Comparison of ENCODE assay signal across 18 cellular contexts in genomic region chr7:6478186-6478585, GRCh38. TPM values are rescaled to one million over a fixed set of nuclear protein-coding genes. Genes with fewer than 3 reads are reported as not detected.
DNase-seq lines count a peak whose midpoint lies in the region; ATAC-seq and TF ChIP-seq lines count a peak whose summit lies in the region.
"Had no signal": no experiment of that assay in that cellular context is flagged by ENCODE, and none has a peak within 500 bp of the region (broad histone marks: within the 10 kb centered on the region; RNA-seq: fewer than 3 reads in every experiment).

No MANE protein-coding gene starts in this region.

- peaks cover 26% of the 10 kb centered on the region for H3K36me3 ChIP-seq in OCI-LY1 (ENCODE audit: insufficient read depth, low read length)
- peaks cover 2 to 6% of the 10 kb centered on the region in 2 donors for H3K36me3 ChIP-seq in thyroid gland

- WGBS in thyroid gland, 2 donors = 69 to 70% methylated on average over 7 of the region's 7 CpGs

- H3K9me3 Mint-ChIP-seq in activated CD8-positive, alpha-beta memory T cell treated with anti-CD3 and anti-CD28 coated beads, Interleukin-2, amount 10 ng/mL, durations not matched to agents 7 days and 5 days (ENCODE audit: low read depth) = no peaks in the 10 kb centered on the region
- H3K9me3 Mint-ChIP-seq in memory B cell = no peaks in the 10 kb centered on the region
- H3K9me3 Mint-ChIP-seq: CD14-positive monocyte, IgD-negative memory B cell had no signal

- H3K27ac ChIP-seq in OCI-LY1 (ENCODE audit: low read depth, low read length, poor library complexity, severe bottlenecking) (peak overlapping the region; percentile 28), thyroid gland (peak overlapping the region; percentile 29 to 41 (median 32))

- H3K4me3 Mint-ChIP-seq in activated CD8-positive, alpha-beta memory T cell treated with anti-CD3 and anti-CD28 coated beads, Interleukin-2, amount 10 ng/mL, durations not matched to agents 7 days and 5 days = no peak overlapping the region
- H3K4me3 Mint-ChIP-seq in memory B cell = no peak overlapping the region
- H3K4me3 Mint-ChIP-seq: CD14-positive monocyte had no signal

- intact Hi-C loops in thyroid gland (cut with DNase I) = no loop called here

- no peak for ATAC-seq in activated CD8-positive, alpha-beta memory T cell treated with anti-CD3 and anti-CD28 coated beads, Interleukin-2, amount 10 ng/mL, durations not matched to agents 7 days and 5 days
- ATAC-seq in memory B cell (ENCODE audit: low read depth) = no peak
- ATAC-seq: GM12878, HCT116, Panc1 had no signal

- no peak for DNase-seq in activated CD8-positive, alpha-beta memory T cell treated with anti-CD3 and anti-CD28 coated beads, Interleukin-2, amount 10 ng/mL, durations not matched to agents 7 days and 5 days
- DNase-seq in activated CD8-positive, alpha-beta memory T cell treated with anti-CD3 and anti-CD28 coated beads, Interleukin-2, amount 50 U/mL, for 48 hours = no peak
- no peak for DNase-seq in memory B cell (ENCODE audit: low spot score in 2 of 2)
- peak; percentile 54 to 72 for DNase-seq in thyroid gland
- no peak for DNase-seq in NCI-H2081 treated with DMSO at 0.1 percent for 48 hours (lab: John Stamatoyannopoulos, UW)
- no peak for DNase-seq in DMS153 (lab: John Stamatoyannopoulos, UW)
- DNase-seq in stimulated activated naive CD4-positive, alpha-beta T cell (lab: John Stamatoyannopoulos, UW) = no peak
- DNase-seq: Caco-2, NCI-H1436 treated with DMSO at 0.1 percent for 48 hours, NCI-H226, NCI-H69, SHP77 had no signal

- H3K36me3 Mint-ChIP-seq in activated CD8-positive, alpha-beta memory T cell treated with anti-CD3 and anti-CD28 coated beads, Interleukin-2, amount 10 ng/mL, durations not matched to agents 7 days and 5 days = peaks cover 27% of the 10 kb centered on the region
- peaks cover 6% of the 10 kb centered on the region for H3K36me3 Mint-ChIP-seq in memory B cell
- H3K36me3 Mint-ChIP-seq: IgD-negative memory B cell had no signal

- no peak overlapping the region for H3K4me2 ChIP-seq in OCI-LY1 (ENCODE audit: low read length)

- no peaks in the 10 kb centered on the region for H3K27me3 Mint-ChIP-seq in activated CD8-positive, alpha-beta memory T cell treated with anti-CD3 and anti-CD28 coated beads, Interleukin-2, amount 10 ng/mL, durations not matched to agents 7 days and 5 days
- H3K27me3 Mint-ChIP-seq in memory B cell = no peaks in the 10 kb centered on the region
- H3K27me3 Mint-ChIP-seq: IgD-negative memory B cell had no signal

- H3K27me3 ChIP-seq in OCI-LY1 (ENCODE audit: insufficient read depth, low read length) (no peaks in the 10 kb centered on the region), thyroid gland (no peaks in the 10 kb centered on the region)

- no peak overlapping the region for H3K4me3 ChIP-seq in OCI-LY1 (ENCODE audit: low read depth, low read length, poor library complexity, severe bottlenecking)
- no peak overlapping the region for H3K4me3 ChIP-seq in thyroid gland (replicated peaks in 1 of 3)
- H3K4me3 ChIP-seq: GM12878 had no signal

- no peaks in the 10 kb centered on the region for H3K9me3 ChIP-seq in OCI-LY1 (ENCODE audit: low read length)
- no peaks in the 10 kb centered on the region for H3K9me3 ChIP-seq in thyroid gland
- H3K9me3 ChIP-seq: Caco-2 had no signal

- H4K20me1 ChIP-seq in OCI-LY1 (ENCODE audit: insufficient read depth, low read length) = no peaks in the 10 kb centered on the region

- H2AFZ ChIP-seq in OCI-LY1 (ENCODE audit: low read length) = no peak overlapping the region

- no peak overlapping the region for H3K9ac ChIP-seq in OCI-LY1 (ENCODE audit: low read length)

- H3K4me1 Mint-ChIP-seq in activated CD8-positive, alpha-beta memory T cell treated with anti-CD3 and anti-CD28 coated beads, Interleukin-2, amount 10 ng/mL, durations not matched to agents 7 days and 5 days = peaks cover 66% of the 10 kb centered on the region
- H3K4me1 Mint-ChIP-seq in memory B cell = peaks cover 27% of the 10 kb centered on the region

- no peak for TF ChIP-seq POLR2A in thyroid gland (IDR thresholded peaks at IDR 0.05)

- H3K27ac Mint-ChIP-seq in activated CD8-positive, alpha-beta memory T cell treated with anti-CD3 and anti-CD28 coated beads, Interleukin-2, amount 10 ng/mL, durations not matched to agents 7 days and 5 days = peak overlapping the region; percentile 24
- H3K27ac Mint-ChIP-seq in memory B cell = peak overlapping the region; percentile 17

- no peaks in the 10 kb centered on the region for H3K9me2 ChIP-seq in OCI-LY1 (ENCODE audit: low read depth, low read length)

- peaks cover 81% of the 10 kb centered on the region for H3K79me2 ChIP-seq in OCI-LY1 (ENCODE audit: insufficient read depth, low read length)

- peaks cover 61% of the 10 kb centered on the region for H3K4me1 ChIP-seq in OCI-LY1 (ENCODE audit: insufficient read depth, low read length, severe bottlenecking)
- peaks cover 58 to 60% of the 10 kb centered on the region in 2 donors for H3K4me1 ChIP-seq in thyroid gland

- no peaks in the 10 kb centered on the region for H3F3A ChIP-seq in OCI-LY1 (ENCODE audit: insufficient read depth, low read length)

- CTCF ChIA-PET in activated CD8-positive, alpha-beta memory T cell treated with anti-CD3 and anti-CD28 coated beads, Interleukin-2, amount 10 ng/mL, durations not matched to agents 7 days and 5 days (lab: Charles Lee) = interaction anchor here (0.9 to 1.7 kb wide), 4 partner anchors 12 to 30 kb away, joined by 3 read pairs; partner anchors contain the start of gene DAGLB

- no peak for TF ChIP-seq CTCF in OCI-LY1 (IDR thresholded peaks at IDR 0.05; ENCODE audit: low read length)
- TF ChIP-seq CTCF in thyroid gland (IDR thresholded peaks at IDR 0.05) = no peak

RNA-seq across cellular contexts. Expression of gene KDELR2, which starts 5.8 kb away (rescaled TPM):
- 10 to 100 TPM; 56.2 to 66.0 TPM for total RNA-seq in activated CD8-positive, alpha-beta memory T cell treated with anti-CD3 and anti-CD28 coated beads, Interleukin-2, amount 10 ng/mL, durations not matched to agents 7 days and 5 days
- total RNA-seq in thyroid gland = 100 to 1,000 TPM; 113 to 203 (median 147) TPM

RNA-seq across cellular contexts. Expression of gene DAGLB, which starts 30.4 kb away (rescaled TPM):
- total RNA-seq in activated CD8-positive, alpha-beta memory T cell treated with anti-CD3 and anti-CD28 coated beads, Interleukin-2, amount 10 ng/mL, durations not matched to agents 7 days and 5 days = 10 to 100 TPM; 21.6 to 22.2 TPM
- total RNA-seq in thyroid gland = 10 to 100 TPM; 14.1 to 18.4 (median 16.2) TPM

Comparison
In these comparisons a context has a peak if more than half of its experiments do, and no peak if none do; other contexts are left out.
1. DNase-seq: peak in thyroid gland (2 of 2); none in activated CD8-positive, alpha-beta memory T cell treated with anti-CD3 and anti-CD28 coated beads, Interleukin-2, amount 10 ng/mL, durations not matched to agents 7 days and 5 days (single experiment), activated CD8-positive, alpha-beta memory T cell treated with anti-CD3 and anti-CD28 coated beads, Interleukin-2, amount 50 U/mL, for 48 hours (single experiment), memory B cell (0 of 2), NCI-H2081 treated with DMSO at 0.1 percent for 48 hours (single experiment), DMS153 (single experiment) and stimulated activated naive CD4-positive, alpha-beta T cell (0 of 6).